ENCODE assay signal across 13 cellular contexts in the genomic region with DNA sequence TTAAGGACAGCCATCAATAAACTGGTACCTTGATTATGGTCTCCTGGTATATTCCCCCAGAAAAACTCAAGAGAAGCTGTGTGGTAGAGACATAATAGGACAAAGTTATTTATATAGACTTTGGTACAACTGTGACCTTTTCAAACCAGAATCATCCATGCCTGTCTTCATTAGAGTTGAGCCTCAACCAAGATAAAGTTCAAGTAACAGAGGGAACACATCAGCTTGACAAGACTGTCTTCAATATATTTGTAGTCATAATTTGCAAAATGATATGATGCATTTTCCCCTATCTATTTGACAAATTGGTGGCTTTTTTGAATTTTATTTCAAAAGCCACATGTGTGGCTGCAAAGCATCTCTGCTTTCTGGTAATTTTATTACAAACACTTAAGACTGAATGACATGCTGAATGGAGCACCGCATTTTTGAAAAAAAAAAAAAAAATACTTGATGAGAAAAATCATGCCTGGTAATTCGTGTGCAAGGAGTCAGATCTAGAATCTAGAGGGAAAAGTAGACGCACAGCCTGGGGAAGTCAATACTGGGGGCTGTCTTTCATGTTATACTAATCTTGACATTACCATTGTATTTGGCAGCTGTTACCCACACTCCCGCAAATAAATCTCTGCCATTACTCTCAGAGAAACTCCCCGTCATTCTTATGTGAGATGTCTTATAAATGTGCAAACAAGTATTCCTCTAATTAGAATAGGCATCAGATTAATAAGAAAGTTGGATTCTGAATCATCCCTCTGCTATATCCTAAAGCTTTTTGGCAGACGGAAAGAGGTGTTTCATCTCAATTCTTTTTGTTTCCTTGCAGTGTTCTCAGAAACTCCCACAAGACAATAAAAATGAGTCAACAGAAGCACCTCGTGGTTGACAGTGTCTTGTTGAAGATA.
DNase-seq lines count a peak whose midpoint lies in the region; ATAC-seq and TF ChIP-seq lines count a peak whose summit lies in the region.
"Had no signal": no experiment of that assay in that cellular context is flagged by ENCODE, and none has a peak within 500 bp of the region (broad histone marks: within the 10 kb centered on the region; RNA-seq: fewer than 3 reads in every experiment).

No MANE protein-coding gene starts in this region.

- peaks cover 0 to 22% (median 12%) of the 10 kb centered on the region in 4 donors for H3K4me1 ChIP-seq in esophagus muscularis mucosa

- H3K27me3 Mint-ChIP-seq in activated CD4-positive, alpha-beta T cell treated with anti-CD3 and anti-CD28 coated beads, Interleukin-2, amount 10 ng/mL, durations not matched to agents 24 days and 14 days = no peaks in the 10 kb centered on the region
- no peaks in the 10 kb centered on the region for H3K27me3 Mint-ChIP-seq in activated CD4-positive, alpha-beta T cell treated with anti-CD3 and anti-CD28 coated beads, Interleukin-2, amount 10 ng/mL, durations not matched to agents 7 days and 5 days
- H3K27me3 Mint-ChIP-seq: naive thymus-derived CD4-positive, alpha-beta T cell had no signal

- DNase-seq in activated CD4-positive, alpha-beta T cell treated with anti-CD3 and anti-CD28 coated beads, Interleukin-2, amount 10 ng/mL, durations not matched to agents 24 days and 14 days = no peak
- DNase-seq in activated CD4-positive, alpha-beta T cell treated with anti-CD3 and anti-CD28 coated beads, Interleukin-2, amount 10 ng/mL, durations not matched to agents 7 days and 5 days = no peak
- peak; percentile 16 for DNase-seq in activated naive CD4-positive, alpha-beta T cell treated with anti-CD3 and anti-CD28 coated beads, Interleukin-2, amount 50 U/mL, for 16 hours
- DNase-seq in stimulated activated CD4-positive, alpha-beta T cell treated with anti-CD3 and anti-CD28 coated beads, Interleukin-4, amount 100 ng/mL, for 24 hours = peak; percentile 51
- DNase-seq in esophagus muscularis mucosa (ENCODE audit: extremely low spot score) = no peak
- no peak for DNase-seq in SKM-1 (lab: John Stamatoyannopoulos, UW; ENCODE audit: unreplicated experiment)
- DNase-seq in caudate nucleus (lab: John Stamatoyannopoulos, UW) = no peak
- DNase-seq: ACHN; foreskin melanocyte; naive thymus-derived CD4-positive, alpha-beta T cell; T1000 had no signal

- POLR2A ChIA-PET in activated CD4-positive, alpha-beta T cell treated with anti-CD3 and anti-CD28 coated beads, Interleukin-2, amount 10 ng/mL, durations not matched to agents 7 days and 5 days (lab: Charles Lee) = no interaction called here

- peak overlapping the region; percentile 85 for H3K27ac Mint-ChIP-seq in activated CD4-positive, alpha-beta T cell treated with anti-CD3 and anti-CD28 coated beads, Interleukin-2, amount 10 ng/mL, durations not matched to agents 24 days and 14 days
- H3K27ac Mint-ChIP-seq in activated CD4-positive, alpha-beta T cell treated with anti-CD3 and anti-CD28 coated beads, Interleukin-2, amount 10 ng/mL, durations not matched to agents 7 days and 5 days = no peak overlapping the region

- CTCF ChIA-PET in activated CD4-positive, alpha-beta T cell treated with anti-CD3 and anti-CD28 coated beads, Interleukin-2, amount 10 ng/mL, durations not matched to agents 7 days and 5 days (lab: Charles Lee) = no interaction called here

- ATAC-seq in HG02759 (IDR thresholded peaks at IDR 0.05; ENCODE audit: unreplicated experiment) = peak; percentile 52
- ATAC-seq: naive thymus-derived CD4-positive, alpha-beta T cell had no signal

- no peak for TF ChIP-seq EP300 in esophagus muscularis mucosa (IDR thresholded peaks at IDR 0.05)

- H3K4me1 Mint-ChIP-seq in activated CD4-positive, alpha-beta T cell treated with anti-CD3 and anti-CD28 coated beads, Interleukin-2, amount 10 ng/mL, durations not matched to agents 24 days and 14 days = peaks cover 43% of the 10 kb centered on the region
- peaks cover 31% of the 10 kb centered on the region for H3K4me1 Mint-ChIP-seq in activated CD4-positive, alpha-beta T cell treated with anti-CD3 and anti-CD28 coated beads, Interleukin-2, amount 10 ng/mL, durations not matched to agents 7 days and 5 days

- H3K4me3 ChIP-seq in esophagus muscularis mucosa = no peak overlapping the region
- H3K4me3 ChIP-seq: smooth muscle cell had no signal

- no peaks in the 10 kb centered on the region for H3K36me3 ChIP-seq in esophagus muscularis mucosa

- no peak for TF ChIP-seq POLR2A in esophagus muscularis mucosa (IDR thresholded peaks at IDR 0.05; ENCODE audit: low read depth)

- TF ChIP-seq CTCF in esophagus muscularis mucosa (IDR thresholded peaks at IDR 0.05) = no peak

- WGBS in esophagus muscularis mucosa = 76% methylated on average over 7 of the region's 7 CpGs

- H3K9me3 Mint-ChIP-seq in activated CD4-positive, alpha-beta T cell treated with anti-CD3 and anti-CD28 coated beads, Interleukin-2, amount 10 ng/mL, durations not matched to agents 24 days and 14 days = peaks cover 15% of the 10 kb centered on the region
- H3K9me3 Mint-ChIP-seq in activated CD4-positive, alpha-beta T cell treated with anti-CD3 and anti-CD28 coated beads, Interleukin-2, amount 10 ng/mL, durations not matched to agents 7 days and 5 days = peaks cover 12% of the 10 kb centered on the region

- H3K27ac ChIP-seq in esophagus muscularis mucosa (replicated peaks in 1 of 4) = no peak overlapping the region
- no peak overlapping the region for H3K27ac ChIP-seq in caudate nucleus (ENCODE audit: low read depth, low read length)

- no peaks in the 10 kb centered on the region for H3K9me3 ChIP-seq in esophagus muscularis mucosa

- intact Hi-C loops in activated CD4-positive, alpha-beta T cell treated with anti-CD3 and anti-CD28 coated beads, Interleukin-2, amount 10 ng/mL, durations not matched to agents 24 days and 14 days (cut with micrococcal nuclease) = loop anchor here (1.0 to 10.0 kb wide), 10 partner anchors 33 to 747 kb away; a partner anchor contains a TSS
- intact Hi-C loops in esophagus muscularis mucosa (cut with DNase I) = no loop called here

- H3K27me3 ChIP-seq in esophagus muscularis mucosa = no peaks in the 10 kb centered on the region

- peaks cover 16% of the 10 kb centered on the region for H3K36me3 Mint-ChIP-seq in activated CD4-positive, alpha-beta T cell treated with anti-CD3 and anti-CD28 coated beads, Interleukin-2, amount 10 ng/mL, durations not matched to agents 24 days and 14 days (ENCODE audit: low read depth)
- peaks cover 4% of the 10 kb centered on the region for H3K36me3 Mint-ChIP-seq in activated CD4-positive, alpha-beta T cell treated with anti-CD3 and anti-CD28 coated beads, Interleukin-2, amount 10 ng/mL, durations not matched to agents 7 days and 5 days (ENCODE audit: low read depth)

- peak overlapping the region; percentile 13 for H3K4me3 Mint-ChIP-seq in activated CD4-positive, alpha-beta T cell treated with anti-CD3 and anti-CD28 coated beads, Interleukin-2, amount 10 ng/mL, durations not matched to agents 24 days and 14 days
- no peak overlapping the region for H3K4me3 Mint-ChIP-seq in activated CD4-positive, alpha-beta T cell treated with anti-CD3 and anti-CD28 coated beads, Interleukin-2, amount 10 ng/mL, durations not matched to agents 7 days and 5 days

Comparison
In these comparisons a context has a peak if more than half of its experiments do, and no peak if none do; other contexts are left out.
1. DNase-seq: peak in activated naive CD4-positive, alpha-beta T cell treated with anti-CD3 and anti-CD28 coated beads, Interleukin-2, amount 50 U/mL, for 16 hours (single experiment) and stimulated activated CD4-positive, alpha-beta T cell treated with anti-CD3 and anti-CD28 coated beads, Interleukin-4, amount 100 ng/mL, for 24 hours (single experiment); none in activated CD4-positive, alpha-beta T cell treated with anti-CD3 and anti-CD28 coated beads, Interleukin-2, amount 10 ng/mL, durations not matched to agents 24 days and 14 days (single experiment), activated CD4-positive, alpha-beta T cell treated with anti-CD3 and anti-CD28 coated beads, Interleukin-2, amount 10 ng/mL, durations not matched to agents 7 days and 5 days (single experiment), esophagus muscularis mucosa (single experiment), SKM-1 (single experiment) and caudate nucleus (0 of 61).